13 cellular contexts compared by ENCODE assay signal in genomic region chr6:158506577-158506976, GRCh38. TPM values are rescaled to one million over a fixed set of nuclear protein-coding genes. Genes with fewer than 3 reads are reported as not detected.
DNase-seq lines count a peak whose midpoint lies in the region; ATAC-seq and TF ChIP-seq lines count a peak whose summit lies in the region.
"Had no signal": no experiment of that assay in that cellular context is flagged by ENCODE, and none has a peak within 500 bp of the region (broad histone marks: within the 10 kb centered on the region; RNA-seq: fewer than 3 reads in every experiment).

No MANE protein-coding gene starts in this region.

- peaks cover 28% of the 10 kb centered on the region for H3K36me3 ChIP-seq in NT2/D1 (ENCODE audit: insufficient read depth, insufficient read length, low read length)

- no peaks in the 10 kb centered on the region for H3K27me3 Mint-ChIP-seq in stimulated activated naive B cell treated with anti-CD40 and anti-IgM and Interleukin-4, amounts not matched to agents 10 μg/mL and 1 μg/mL and 100 μg/mL, for 72 hours
- no peaks in the 10 kb centered on the region for H3K27me3 Mint-ChIP-seq in mesothelial cell of epicardium (ENCODE audit: low read depth)
- H3K27me3 Mint-ChIP-seq: activated naive CD8-positive, alpha-beta T cell treated with anti-CD3 and anti-CD28 coated beads, Interleukin-2, amount 10 ng/mL, durations not matched to agents 7 days and 5 days had no signal

- H3K9me3 Mint-ChIP-seq in stimulated activated naive B cell treated with anti-CD40 and anti-IgM and Interleukin-4, amounts not matched to agents 10 μg/mL and 1 μg/mL and 100 μg/mL, for 72 hours, result no peaks in the 10 kb centered on the region
- no peaks in the 10 kb centered on the region for H3K9me3 Mint-ChIP-seq in mesothelial cell of epicardium
- H3K9me3 Mint-ChIP-seq: activated naive CD8-positive, alpha-beta T cell treated with anti-CD3 and anti-CD28 coated beads, Interleukin-2, amount 10 ng/mL, durations not matched to agents 7 days and 5 days had no signal

- H3K4me1 ChIP-seq in NT2/D1 (ENCODE audit: insufficient read depth, insufficient read length), result no peaks in the 10 kb centered on the region

- H3K9me3 ChIP-seq in NT2/D1 (ENCODE audit: insufficient read depth, low read length), result no peaks in the 10 kb centered on the region

- H3K4me3 ChIP-seq in NT2/D1 (ENCODE audit: insufficient read length, low read depth) (no peak overlapping the region), epithelial cell of proximal tubule (ENCODE audit: low read depth, low read length) (no peak overlapping the region)
- H3K4me3 ChIP-seq: GM12878 had no signal

- H3K4me1 Mint-ChIP-seq in stimulated activated naive B cell treated with anti-CD40 and anti-IgM and Interleukin-4, amounts not matched to agents 10 μg/mL and 1 μg/mL and 100 μg/mL, for 72 hours, result no peaks in the 10 kb centered on the region
- no peaks in the 10 kb centered on the region for H3K4me1 Mint-ChIP-seq in mesothelial cell of epicardium
- H3K4me1 Mint-ChIP-seq: activated naive CD8-positive, alpha-beta T cell treated with anti-CD3 and anti-CD28 coated beads, Interleukin-2, amount 10 ng/mL, durations not matched to agents 7 days and 5 days had no signal

- H3K36me3 Mint-ChIP-seq in stimulated activated naive B cell treated with anti-CD40 and anti-IgM and Interleukin-4, amounts not matched to agents 10 μg/mL and 1 μg/mL and 100 μg/mL, for 72 hours, result peaks cover 46 to 55% of the 10 kb centered on the region in 2 donors
- H3K36me3 Mint-ChIP-seq in mesothelial cell of epicardium, result peaks cover 46% of the 10 kb centered on the region
- H3K36me3 Mint-ChIP-seq: activated naive CD8-positive, alpha-beta T cell treated with anti-CD3 and anti-CD28 coated beads, Interleukin-2, amount 10 ng/mL, durations not matched to agents 7 days and 5 days had no signal

- no peaks in the 10 kb centered on the region for H3K27me3 ChIP-seq in NT2/D1 (ENCODE audit: insufficient read depth, insufficient read length)

- H3K4me3 Mint-ChIP-seq in stimulated activated naive B cell treated with anti-CD40 and anti-IgM and Interleukin-4, amounts not matched to agents 10 μg/mL and 1 μg/mL and 100 μg/mL, for 72 hours, result no peak overlapping the region
- no peak overlapping the region for H3K4me3 Mint-ChIP-seq in mesothelial cell of epicardium
- H3K4me3 Mint-ChIP-seq: activated naive CD8-positive, alpha-beta T cell treated with anti-CD3 and anti-CD28 coated beads, Interleukin-2, amount 10 ng/mL, durations not matched to agents 7 days and 5 days had no signal

- no peak overlapping the region for H3K9ac ChIP-seq in NT2/D1 (ENCODE audit: insufficient read length, low read depth)

- no peak for ATAC-seq in stimulated activated naive B cell treated with anti-CD40 and anti-IgM and Interleukin-4, amounts not matched to agents 10 μg/mL and 1 μg/mL and 100 μg/mL, for 72 hours (replicated peaks)
- ATAC-seq in HG02678 (IDR thresholded peaks at IDR 0.05; ENCODE audit: unreplicated experiment), result no peak
- ATAC-seq: esophagus mucosa, GM12878 had no signal

- peak overlapping the region; percentile 82 for H3K27ac Mint-ChIP-seq in stimulated activated naive B cell treated with anti-CD40 and anti-IgM and Interleukin-4, amounts not matched to agents 10 μg/mL and 1 μg/mL and 100 μg/mL, for 72 hours
- no peak overlapping the region for H3K27ac Mint-ChIP-seq in mesothelial cell of epicardium
- H3K27ac Mint-ChIP-seq: activated naive CD8-positive, alpha-beta T cell treated with anti-CD3 and anti-CD28 coated beads, Interleukin-2, amount 10 ng/mL, durations not matched to agents 7 days and 5 days had no signal

- peak; percentile 69 for DNase-seq in NCI-H748 (lab: John Stamatoyannopoulos, UW; ENCODE audit: unreplicated experiment)
- no peak for DNase-seq in NCI-H748 treated with DMSO at 0.1 percent for 48 hours (lab: John Stamatoyannopoulos, UW)
- DNase-seq in NT2/D1 (ENCODE audit: low read depth, low spot score), result peak; percentile 42
- DNase-seq in epithelial cell of proximal tubule (ENCODE audit: low read depth), result no peak
- no peak for DNase-seq in stimulated activated naive B cell treated with anti-CD40 and anti-IgM and Interleukin-4, amounts not matched to agents 10 μg/mL and 1 μg/mL and 100 μg/mL, for 72 hours
- DNase-seq in mesothelial cell of epicardium (ENCODE audit: low spot score in 2 of 2, unreplicated experiment in 2 of 2), result no peak
- no peak for DNase-seq in effector CD8-positive, alpha-beta T cell (lab: John Stamatoyannopoulos, UW)
- DNase-seq: activated CD4-positive, alpha-beta T cell treated with anti-CD3 and anti-CD28 coated beads for 4 hours; activated naive CD8-positive, alpha-beta T cell treated with anti-CD3 and anti-CD28 coated beads, Interleukin-2, amount 10 ng/mL, durations not matched to agents 7 days and 5 days; AML-193 had no signal

- TF ChIP-seq CTCF in epithelial cell of proximal tubule (conservative IDR thresholded peaks at IDR 0.05; ENCODE audit: low read depth, low read length), result peak; percentile 24
- TF ChIP-seq CTCF in mesothelial cell of epicardium (IDR thresholded peaks at IDR 0.05; ENCODE audit: unreplicated experiment), result no peak

RNA-seq across cellular contexts. Expression of gene TMEM181, which starts 53.3 kb away (rescaled TPM):
- total RNA-seq in epithelial cell of proximal tubule, result 14.5 and 16.5 TPM in 2 replicates
- total RNA-seq in mesothelial cell of epicardium, result 23.6 to 23.9 TPM (median 23.8 TPM) in 3 replicates

Comparison
In these comparisons a context has a peak if more than half of its experiments do, and no peak if none do; other contexts are left out.
1. DNase-seq: peak in NCI-H748 (single experiment) and NT2/D1 (single experiment); none in NCI-H748 treated with DMSO at 0.1 percent for 48 hours (single experiment), epithelial cell of proximal tubule (single experiment), stimulated activated naive B cell treated with anti-CD40 and anti-IgM and Interleukin-4, amounts not matched to agents 10 μg/mL and 1 μg/mL and 100 μg/mL, for 72 hours (single experiment), mesothelial cell of epicardium (0 of 2) and effector CD8-positive, alpha-beta T cell (single experiment).